8 cellular contexts compared by ENCODE assay signal in the genomic region with DNA sequence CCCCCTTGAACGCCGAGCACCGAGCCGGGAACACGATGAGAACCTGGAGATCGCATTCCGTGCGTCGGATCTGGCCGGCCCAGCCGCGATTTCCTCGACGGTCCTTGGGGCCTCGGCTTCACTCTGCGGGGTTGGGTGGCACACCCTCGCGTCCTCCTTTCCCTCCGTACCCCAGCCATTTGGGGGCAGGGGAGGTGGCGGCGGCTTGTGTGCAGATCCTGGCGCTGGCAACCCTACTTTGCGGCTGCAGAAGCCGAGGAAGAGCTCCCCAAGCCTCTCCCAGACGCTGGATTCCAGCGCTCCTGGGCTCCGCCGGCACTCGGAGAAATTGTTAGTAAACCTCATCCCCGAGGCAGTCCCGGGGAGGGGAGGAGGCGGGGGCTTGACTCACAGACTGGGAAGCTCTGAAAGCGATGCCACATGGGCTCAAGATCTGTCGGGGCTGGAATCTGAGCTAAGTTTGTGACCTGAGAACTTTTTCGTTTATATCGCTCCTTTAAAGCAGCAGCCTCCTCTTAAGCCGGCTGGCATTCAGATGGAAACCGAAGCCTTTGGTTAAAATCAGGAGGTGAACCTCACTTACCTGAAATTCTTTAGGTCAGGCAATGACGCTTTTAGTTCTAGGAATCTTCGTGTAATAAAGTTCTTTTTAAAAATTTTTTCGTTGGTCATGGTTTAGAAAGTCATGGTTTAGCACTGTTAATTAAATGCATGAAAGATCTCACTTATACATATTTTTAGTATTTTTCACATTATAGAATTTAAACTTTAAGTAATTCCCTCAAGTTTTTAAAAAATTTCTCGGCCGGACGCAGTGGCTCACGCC. TPM values are rescaled to one million over a fixed set of nuclear protein-coding genes. Genes with fewer than 3 reads are reported as not detected.
DNase-seq lines count a peak whose midpoint lies in the region; ATAC-seq, FAIRE-seq and TF ChIP-seq lines count a peak whose summit lies in the region.

No MANE protein-coding gene starts in this region.

- H3K4me1 ChIP-seq in GM12878 (ENCODE audit: control insufficient read depth, insufficient read depth, low read length), result peaks cover 23% of the 10 kb centered on the region
- H3K4me1 ChIP-seq in psoas muscle, result peaks cover 9% of the 10 kb centered on the region

- H3K27ac ChIP-seq in GM12878 (ENCODE audit: control insufficient read depth, insufficient read depth) (peak overlapping the region; percentile 92), psoas muscle (peak overlapping the region; percentile 95)

- FAIRE-seq in GM12878 (lab: Jason Lieb, UNC), result peak; percentile 44

- TF ChIP-seq EP300 in GM12878 (IDR thresholded peaks at IDR 0.05; ENCODE audit: borderline replicate concordance in 1 of 2, control insufficient read depth in 1 of 2, low read depth in 2 of 2, low read length in 2 of 2), result no peak

- TF ChIP-seq CTCF in AG10803 (conservative IDR thresholded peaks at IDR 0.05; ENCODE audit: low read length), result no peak
- TF ChIP-seq CTCF in GM12878 (IDR thresholded peaks at IDR 0.05 in 2 of 3, conservative IDR thresholded peaks at IDR 0.05 in 1 of 3; ENCODE audit: control insufficient read depth in 2 of 3, extremely low read depth in 1 of 3, insufficient read depth in 1 of 3, low read depth in 3 of 3, low read length in 3 of 3), result no peak
- TF ChIP-seq CTCF in psoas muscle (IDR thresholded peaks at IDR 0.05), result no peak

- no TSS peak for BruUV-seq in GM12878 (replicated peaks; lab: Mats Ljungman, UMichigan)

- H3K9me3 ChIP-seq in GM12878 (replicated peaks; ENCODE audit: control insufficient read depth, insufficient read depth, low read length), result no peaks in the 10 kb centered on the region
- H3K9me3 ChIP-seq in psoas muscle, result no peaks in the 10 kb centered on the region

- SMC1A ChIA-PET in GM12878 (lab: Charles Lee; ENCODE audit: uncharacterized antibody, unreplicated experiment), result interaction anchor here (0.8 to 7.7 kb wide), 14 partner anchors 10 to 199 kb away, joined by 3 to 92 read pairs (median 4); no protein-coding TSS in a partner anchor

- H3K4me2 ChIP-seq in GM12878 (ENCODE audit: control insufficient read depth, insufficient read depth), result peak overlapping the region; percentile 61

- H3K36me3 ChIP-seq in GM12878 (ENCODE audit: control insufficient read depth in 2 of 2, insufficient read depth in 2 of 2, low read length in 1 of 2) (no peaks in the 10 kb centered on the region; a peak in 1 of 4 replicates), psoas muscle (ENCODE audit: insufficient read depth in 1 of 2, low read depth in 1 of 2) (no peaks in the 10 kb centered on the region)

- RAD21 ChIA-PET in GM12878 (lab: Charles Lee; ENCODE audit: unreplicated experiment), result interaction anchor here (0.7 to 2.3 kb wide), 14 partner anchors 12 to 201 kb away, joined by 3 to 14 read pairs (median 4); no protein-coding TSS in a partner anchor

- H3K79me2 ChIP-seq in GM12878 (ENCODE audit: control insufficient read depth, insufficient read depth, low read length), result peaks cover 66% of the 10 kb centered on the region

- peak overlapping the region; percentile 90 for H3K9ac ChIP-seq in GM12878 (ENCODE audit: control insufficient read depth, insufficient read depth, low read length)

- in situ Hi-C loops in SK-MEL-5 (cut with HindIII; ENCODE audit: low pct_unique_long_range_greater_than_20kb, low sequenced_read_pairs) (no loop called here), GM12878 (cut with MboI) (no loop called here)

- POLR2A ChIA-PET in GM12878 (lab: Charles Lee), result interaction anchor here (1.0 to 2.1 kb wide), 7 partner anchors 10 to 270 kb away, joined by 3 to 10 read pairs (median 5); a partner anchor contains a TSS

- H3K27me3 ChIP-seq in GM12878 (replicated peaks in 1 of 2; ENCODE audit: control insufficient read depth in 2 of 2, insufficient read depth in 2 of 2, low read length in 1 of 2) (no peaks in the 10 kb centered on the region), psoas muscle (ENCODE audit: insufficient read depth in 3 of 3, low read length in 2 of 3) (no peaks in the 10 kb centered on the region)

- peak overlapping the region; percentile 76 for H2AFZ ChIP-seq in GM12878 (ENCODE audit: control insufficient read depth, low read depth, low read length)

- DNase-seq in AG10803 (ENCODE audit: low read depth) (peak; percentile 92), SK-MEL-5 (ENCODE audit: low read depth, low spot score) (peak; percentile 2), GM12878 (ENCODE audit: low read depth, low spot score) (no peak), hippocampal formation (lab: John Stamatoyannopoulos, UW) (peak; percentile 17 to 49), psoas muscle (peak; percentile 85 to 91)
- no peak for DNase-seq in stimulated activated naive CD4-positive, alpha-beta T cell treated with Interleukin-2 at 50 U/mL for 16 hours (lab: John Stamatoyannopoulos, UW)

- WGBS in GM12878 (ENCODE audit: insufficient coverage, insufficient replicate concordance, low lambda C conversion rate, missing lambda C conversion rate), result 8% methylated on average over 45 of the region's 45 CpGs
- 6% methylated on average over 43 to 45 of the region's 45 CpGs for WGBS in psoas muscle, 3 donors

- CTCF ChIA-PET in GM12878 (lab: Yijun Ruan, JAX), result interaction anchor here (0.5 to 1.7 kb wide), 6 partner anchors 10 to 103 kb away, joined by 3 to 8 read pairs (median 5); no protein-coding TSS in a partner anchor

- no peak for TF ChIP-seq POLR2A in GM12878 (IDR thresholded peaks at IDR 0.05; ENCODE audit: low read depth, low read length)

- intact Hi-C loops in GM12878 (cut with micrococcal nuclease; ENCODE audit: unreplicated experiment) (loop anchor here (2.0 to 10.0 kb wide), 3 partner anchors 37 to 293 kb away; a partner anchor contains a TSS), psoas muscle (cut with DNase I) (loop anchor here (5.0 kb wide), 2 partner anchors 41 to 46 kb away; no protein-coding TSS in a partner anchor)

- H4K20me1 ChIP-seq in GM12878 (ENCODE audit: control insufficient read depth, insufficient read depth), result no peaks in the 10 kb centered on the region; the same call in 1 of the 2 replicates

- ATAC-seq in GM18520 (IDR thresholded peaks at IDR 0.05; ENCODE audit: unreplicated experiment) (peak; percentile 7), HG03095 (IDR thresholded peaks at IDR 0.05; ENCODE audit: unreplicated experiment) (peak; percentile 0), GM12878 (peak; percentile 37), psoas muscle (peak; percentile 87 to 91 (median 88))

- peak overlapping the region; percentile 89 for H3K4me3 ChIP-seq in AG10803 (ENCODE audit: low read length)
- peak overlapping the region; percentile 92 for H3K4me3 ChIP-seq in GM12878
- peak overlapping the region; percentile 97 for H3K4me3 ChIP-seq in psoas muscle

- no peak for TF ChIP-seq RAD21 in GM12878 (IDR thresholded peaks at IDR 0.05; ENCODE audit: insufficient read depth, low read depth, low read length)

TF ChIP-seq in GM12878, 131 proteins besides CTCF, POLR2A, EP300 and RAD21 (continues in another document):
- TF ChIP-seq IKZF1 (conservative IDR thresholded peaks at IDR 0.05) (peak; percentile 88; the same call in 1 of the 2 replicates), RB1 (IDR thresholded peaks at IDR 0.05; ENCODE audit: borderline replicate concordance) (no peak), POLR2AphosphoS5 (IDR thresholded peaks at IDR 0.05; ENCODE audit: low read length) (no peak), LARP7 (IDR thresholded peaks at IDR 0.05) (0 out of 2 replicates have a peak, but pooled peaks have one; percentile 18), EED (IDR thresholded peaks at IDR 0.05; ENCODE audit: low read depth) (peak; percentile 24; the same call in 1 of the 2 replicates), ASH2L (IDR thresholded peaks at IDR 0.05; ENCODE audit: borderline replicate concordance, low read depth) (0 out of 2 replicates have a peak, but pooled peaks have one; percentile 23), PAX8 (IDR thresholded peaks at IDR 0.05) (no peak)
- TF ChIP-seq, protein P1, sequence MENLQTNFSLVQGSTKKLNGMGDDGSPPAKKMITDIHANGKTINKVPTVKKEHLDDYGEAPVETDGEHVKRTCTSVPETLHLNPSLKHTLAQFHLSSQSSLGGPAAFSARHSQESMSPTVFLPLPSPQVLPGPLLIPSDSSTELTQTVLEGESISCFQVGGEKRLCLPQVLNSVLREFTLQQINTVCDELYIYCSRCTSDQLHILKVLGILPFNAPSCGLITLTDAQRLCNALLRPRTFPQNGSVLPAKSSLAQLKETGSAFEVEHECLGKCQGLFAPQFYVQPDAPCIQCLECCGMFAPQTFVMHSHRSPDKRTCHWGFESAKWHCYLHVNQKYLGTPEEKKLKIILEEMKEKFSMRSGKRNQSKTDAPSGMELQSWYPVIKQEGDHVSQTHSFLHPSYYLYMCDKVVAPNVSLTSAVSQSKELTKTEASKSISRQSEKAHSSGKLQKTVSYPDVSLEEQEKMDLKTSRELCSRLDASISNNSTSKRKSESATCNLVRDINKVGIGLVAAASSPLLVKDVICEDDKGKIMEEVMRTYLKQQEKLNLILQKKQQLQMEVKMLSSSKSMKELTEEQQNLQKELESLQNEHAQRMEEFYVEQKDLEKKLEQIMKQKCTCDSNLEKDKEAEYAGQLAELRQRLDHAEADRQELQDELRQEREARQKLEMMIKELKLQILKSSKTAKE (IDR thresholded peaks at IDR 0.05; ENCODE audit: low read depth, poor library complexity, severe bottlenecking), result peak; percentile 37

RNA-seq across cellular contexts. Expression of a gene that starts 0.8 kb away (rescaled TPM):
- total RNA-seq in SK-MEL-5 (2014; rRNA removed; shearing (Covaris generic)), result 0.40 and 1.0 TPM in 2 replicates
- 0.23 and 0.48 TPM in 2 replicates for polyA plus RNA-seq in SK-MEL-5 (2015; cell fraction: cytosol; rRNA removed)
- 4.4 and 7.2 TPM in 2 replicates for polyA plus RNA-seq in SK-MEL-5 (2015; cell fraction: nucleus; rRNA removed)
- total RNA-seq in GM12878 (2013; cell fraction: nucleolus; rRNA removed), result 131 and 135 TPM in 2 replicates
- total RNA-seq in GM12878 (2014; rRNA removed) (65.3 and 77.4 TPM in 2 replicates), GM12878 (2014; rRNA removed; fragmentation: Illumina TruSeq; extraction: Trizol) (62.3 and 63.9 TPM in 2 replicates), GM12878 (2021) (75.1 and 76.4 TPM in 2 replicates), psoas muscle (10 to 100 TPM in 3 of 4 donors, 1 to 10 TPM in 1; 9.6 to 26.7 (median 12.1) TPM)
- 20.3 TPM for polyA plus RNA-seq in GM12878 (2011; ENCODE audit: low read depth)
- polyA plus RNA-seq in GM12878 (2011; rRNA removed) (12.2 and 12.6 TPM in 2 replicates), GM12878 (2014; fragmentation: Illumina TruSeq; extraction: Trizol) (51.8 and 58.9 TPM in 2 replicates), GM12878 (2014; fragmentation: Nextera tagmentation; extraction: Ambion mirVana) (10 to 100 TPM; 17.1 to 24.2 TPM), GM12878 (2014; rRNA removed) (35.9 and 38.6 TPM in 2 replicates), GM12878 (2016; fragmentation: Nextera tagmentation; extraction: Ambion mirVana) (10 to 100 TPM; 43.0 TPM), psoas muscle (1 to 10 TPM; 2.3 to 5.2 (median 3.2) TPM)
- 6.7 and 9.5 TPM in 2 replicates for polyA plus RNA-seq in GM12878 (2011; cell fraction: cytosol; rRNA removed)
- 14.6 and 17.6 TPM in 2 replicates for polyA plus RNA-seq in GM12878 (2011; cell fraction: nucleus; rRNA removed)
- polyA plus RNA-seq in GM12878 (2012), result 22.5 and 29.0 TPM in 2 replicates
- polyA minus RNA-seq in GM12878 (2011; rRNA and poly(A)+ RNA removed), result 23.2 and 26.4 TPM in 2 replicates
- 3.8 and 3.9 TPM in 2 replicates for polyA minus RNA-seq in GM12878 (2011; cell fraction: cytosol; rRNA and poly(A)+ RNA removed)
- 17.5 and 26.1 TPM in 2 replicates for polyA minus RNA-seq in GM12878 (2011; cell fraction: nucleus; rRNA and poly(A)+ RNA removed)

Comparison
In these comparisons a context has a peak if more than half of its experiments do, and no peak if none do; other contexts are left out.
1. DNase-seq: peak in AG10803 (single experiment), SK-MEL-5 (single experiment), hippocampal formation (2 of 2) and psoas muscle (2 of 2); none in GM12878 (single experiment) and stimulated activated naive CD4-positive, alpha-beta T cell treated with Interleukin-2 at 50 U/mL for 16 hours (single experiment).
2. ATAC-seq: peak in every context shown above with its lines; median percentile 88 in psoas muscle; 37 in GM12878; 7 in GM18520; 0 in HG03095.
3. Peak in every context shown above with its lines, with median percentiles within 50 percentile points of each other: H3K4me3 ChIP-seq.